ENCODE assay signal across 17 cellular contexts in the genomic region with DNA sequence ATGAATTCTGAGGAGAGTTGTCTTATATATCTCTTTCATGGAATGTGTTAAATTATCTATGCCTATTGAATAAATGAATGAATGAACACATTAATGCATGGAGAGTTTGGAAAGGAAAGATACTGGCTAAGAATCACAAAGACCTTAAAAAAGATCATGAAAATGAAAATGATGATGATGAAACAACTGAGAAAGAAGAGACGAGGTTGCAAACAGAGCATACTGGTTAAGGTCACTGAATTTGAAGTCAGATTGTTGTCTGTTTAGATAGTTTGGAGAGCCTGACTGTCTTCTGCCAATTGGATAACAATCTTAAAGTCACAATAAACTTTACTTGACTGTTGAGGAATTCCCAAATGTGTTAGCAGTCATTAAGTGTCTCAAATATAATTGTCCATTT.
A peak's percentile ranks its signal among the peaks of the same experiment; 100 is the strongest.
DNase-seq lines count a peak whose midpoint lies in the region; ATAC-seq and TF ChIP-seq lines count a peak whose summit lies in the region.
"Had no signal": no experiment of that assay in that cellular context is flagged by ENCODE, and none has a peak within 500 bp of the region (broad histone marks: within the 10 kb centered on the region; RNA-seq: fewer than 3 reads in every experiment).

No MANE protein-coding gene starts in this region.

- peak overlapping the region; percentile 21 for H3K4me2 ChIP-seq in parathyroid adenoma (ENCODE audit: low read length)

- H3K4me1 Mint-ChIP-seq in natural killer cell treated with Interleukin-12 subunit alpha and Interleukin-12 subunit beta and Interleukin-15 and Interleukin-18, amount 100 ng/mL, for 72 hours (ENCODE audit: low read depth in 2 of 2), result peaks cover 25 to 38% of the 10 kb centered on the region in 2 donors
- H3K4me1 Mint-ChIP-seq in natural killer cell, result peaks cover 7 to 12% of the 10 kb centered on the region in 2 donors
- peaks cover 10% of the 10 kb centered on the region for H3K4me1 Mint-ChIP-seq in activated T-helper 2 cell treated with anti-CD3 and anti-CD28 coated beads, Interferon-gamma antibody, Interleukin-2, Interleukin-4, amounts not matched to agents 10 μg/mL and 5 μg/mL and 100 μg/mL, durations not matched to agents 14 hours and 24 hours and 36 hours (ENCODE audit: low read depth)
- H3K4me1 Mint-ChIP-seq: B cell; CD4-positive, alpha-beta memory T cell; H9; IgD-negative memory B cell had no signal

- peaks cover 3% of the 10 kb centered on the region for H3K9me3 Mint-ChIP-seq in natural killer cell treated with Interleukin-12 subunit alpha and Interleukin-12 subunit beta and Interleukin-15 and Interleukin-18, amount 100 ng/mL, for 72 hours
- no peaks in the 10 kb centered on the region for H3K9me3 Mint-ChIP-seq in natural killer cell
- H3K9me3 Mint-ChIP-seq in activated T-helper 2 cell treated with anti-CD3 and anti-CD28 coated beads, Interferon-gamma antibody, Interleukin-2, Interleukin-4, amounts not matched to agents 10 μg/mL and 5 μg/mL and 100 μg/mL, durations not matched to agents 14 hours and 24 hours and 36 hours, result peaks cover 13% of the 10 kb centered on the region

- no peak for DNase-seq in natural killer cell treated with Interleukin-12 subunit alpha and Interleukin-12 subunit beta and Interleukin-15 and Interleukin-18, amount 100 ng/mL, for 72 hours (ENCODE audit: low spot score)
- DNase-seq in natural killer cell (no peak), C1 segment of cervical spinal cord (lab: John Stamatoyannopoulos, UW) (no peak)
- DNase-seq in activated T-helper 2 cell treated with anti-CD3 and anti-CD28 coated beads, Interferon-gamma antibody, Interleukin-2, Interleukin-4, amounts not matched to agents 10 μg/mL and 5 μg/mL and 100 μg/mL, durations not matched to agents 14 hours and 24 hours and 36 hours (ENCODE audit: low spot score), result no peak
- no peak for DNase-seq in activated T-cell treated with anti-CD3 and anti-CD28 coated beads, Interleukin-2, amount 50 U/mL, for 1 hour
- DNase-seq: ACHN; CD4-positive, alpha-beta memory T cell; DMS153; DMS79 treated with DMSO at 0.1 percent for 48 hours; GF-D8; GOT3; H9 had no signal

- no peaks in the 10 kb centered on the region for H3K9me3 ChIP-seq in parathyroid adenoma (ENCODE audit: control insufficient read depth, low read length)

- TF ChIP-seq CTCF in natural killer cell (IDR thresholded peaks at IDR 0.05), result no peak
- no peak for TF ChIP-seq CTCF in parathyroid adenoma (IDR thresholded peaks at IDR 0.05)

- peak overlapping the region; percentile 75 to 91 for H3K27ac Mint-ChIP-seq in natural killer cell treated with Interleukin-12 subunit alpha and Interleukin-12 subunit beta and Interleukin-15 and Interleukin-18, amount 100 ng/mL, for 72 hours
- no peak overlapping the region for H3K27ac Mint-ChIP-seq in natural killer cell
- H3K27ac Mint-ChIP-seq in activated T-helper 2 cell treated with anti-CD3 and anti-CD28 coated beads, Interferon-gamma antibody, Interleukin-2, Interleukin-4, amounts not matched to agents 10 μg/mL and 5 μg/mL and 100 μg/mL, durations not matched to agents 14 hours and 24 hours and 36 hours, result peak overlapping the region; percentile 26
- H3K27ac Mint-ChIP-seq: B cell; CD4-positive, alpha-beta memory T cell; H9; IgD-negative memory B cell had no signal

- no peak overlapping the region for H3K4me3 ChIP-seq in parathyroid adenoma (ENCODE audit: low read depth, low read length)

- H3K4me1 ChIP-seq in parathyroid adenoma, result peaks cover 4% of the 10 kb centered on the region

- peaks cover 0 to 2% of the 10 kb centered on the region in 2 donors for H3K27me3 Mint-ChIP-seq in natural killer cell treated with Interleukin-12 subunit alpha and Interleukin-12 subunit beta and Interleukin-15 and Interleukin-18, amount 100 ng/mL, for 72 hours
- peaks cover 12 to 72% of the 10 kb centered on the region in 2 donors for H3K27me3 Mint-ChIP-seq in natural killer cell (ENCODE audit: low read depth in 2 of 2)
- peaks cover 11% of the 10 kb centered on the region for H3K27me3 Mint-ChIP-seq in activated T-helper 2 cell treated with anti-CD3 and anti-CD28 coated beads, Interferon-gamma antibody, Interleukin-2, Interleukin-4, amounts not matched to agents 10 μg/mL and 5 μg/mL and 100 μg/mL, durations not matched to agents 14 hours and 24 hours and 36 hours (ENCODE audit: low read depth)
- H3K27me3 Mint-ChIP-seq: B cell; CD4-positive, alpha-beta memory T cell; IgD-negative memory B cell had no signal

- no peaks in the 10 kb centered on the region for H3K27me3 ChIP-seq in parathyroid adenoma (ENCODE audit: control insufficient read depth, insufficient read depth, low read length)

- no peaks in the 10 kb centered on the region for H3K79me2 ChIP-seq in parathyroid adenoma

- no peaks in the 10 kb centered on the region for H3K36me3 ChIP-seq in parathyroid adenoma (ENCODE audit: control insufficient read depth, insufficient read depth, low read length)

- H3K4me3 Mint-ChIP-seq in natural killer cell treated with Interleukin-12 subunit alpha and Interleukin-12 subunit beta and Interleukin-15 and Interleukin-18, amount 100 ng/mL, for 72 hours, result peak overlapping the region; percentile 23
- no peak overlapping the region for H3K4me3 Mint-ChIP-seq in natural killer cell
- no peak overlapping the region for H3K4me3 Mint-ChIP-seq in activated T-helper 2 cell treated with anti-CD3 and anti-CD28 coated beads, Interferon-gamma antibody, Interleukin-2, Interleukin-4, amounts not matched to agents 10 μg/mL and 5 μg/mL and 100 μg/mL, durations not matched to agents 14 hours and 24 hours and 36 hours (ENCODE audit: low read depth)
- H3K4me3 Mint-ChIP-seq: B cell; CD4-positive, alpha-beta memory T cell; H9; IgD-negative memory B cell had no signal

- H3K36me3 Mint-ChIP-seq in natural killer cell treated with Interleukin-12 subunit alpha and Interleukin-12 subunit beta and Interleukin-15 and Interleukin-18, amount 100 ng/mL, for 72 hours, result peaks cover 12% of the 10 kb centered on the region
- H3K36me3 Mint-ChIP-seq in natural killer cell, result peaks cover 10% of the 10 kb centered on the region
- peaks cover 5% of the 10 kb centered on the region for H3K36me3 Mint-ChIP-seq in activated T-helper 2 cell treated with anti-CD3 and anti-CD28 coated beads, Interferon-gamma antibody, Interleukin-2, Interleukin-4, amounts not matched to agents 10 μg/mL and 5 μg/mL and 100 μg/mL, durations not matched to agents 14 hours and 24 hours and 36 hours (ENCODE audit: low read depth)
- H3K36me3 Mint-ChIP-seq: CD4-positive, alpha-beta memory T cell; IgD-negative memory B cell had no signal

- peak overlapping the region; percentile 38 for H3K27ac ChIP-seq in parathyroid adenoma
- H3K27ac ChIP-seq: C4-2B had no signal

- no peak for ATAC-seq in natural killer cell treated with Interleukin-12 subunit alpha and Interleukin-12 subunit beta and Interleukin-15 and Interleukin-18, amount 100 ng/mL, for 72 hours
- ATAC-seq in natural killer cell (no peak), HG02970 (IDR thresholded peaks at IDR 0.05; ENCODE audit: low FRiP score, unreplicated experiment) (no peak)

- no peak overlapping the region for H3K9ac ChIP-seq in parathyroid adenoma

- intact Hi-C loops in natural killer cell (cut with micrococcal nuclease), result no loop called here
- intact Hi-C loops in activated T-helper 2 cell treated with anti-CD3 and anti-CD28 coated beads, Interferon-gamma antibody, Interleukin-2, Interleukin-4, amounts not matched to agents 10 μg/mL and 5 μg/mL and 100 μg/mL, durations not matched to agents 14 hours and 24 hours and 36 hours (cut with micrococcal nuclease), result loop anchor here (10.0 kb wide), 1 partner anchor 130 kb away; the partner anchor contains the start of gene PTGER3

- H2AFZ ChIP-seq in parathyroid adenoma, result no peak overlapping the region

Comparison
In these comparisons a context has a peak if more than half of its experiments do, and no peak if none do; other contexts are left out.
1. H3K27ac Mint-ChIP-seq: peak in natural killer cell treated with Interleukin-12 subunit alpha and Interleukin-12 subunit beta and Interleukin-15 and Interleukin-18, amount 100 ng/mL, for 72 hours (2 of 2) and activated T-helper 2 cell treated with anti-CD3 and anti-CD28 coated beads, Interferon-gamma antibody, Interleukin-2, Interleukin-4, amounts not matched to agents 10 μg/mL and 5 μg/mL and 100 μg/mL, durations not matched to agents 14 hours and 24 hours and 36 hours (single experiment); none in natural killer cell (0 of 2).